3 cellular contexts compared by ENCODE assay signal in genomic region chr1:37480581-37481288, GRCh38.
TF ChIP-seq lines count a peak whose summit lies in the region.

No MANE protein-coding gene starts in this region.

TF ChIP-seq in liver, 16 proteins besides CTCF, POLR2A, EP300 and RAD21:
- TF ChIP-seq HNF4G (IDR thresholded peaks at IDR 0.05) (no peak), ZBTB33 (IDR thresholded peaks at IDR 0.05) (no peak), TAF1 (conservative IDR thresholded peaks at IDR 0.05) (no peak), RXRA (IDR thresholded peaks at IDR 0.05) (no peak), REST (IDR thresholded peaks at IDR 0.05) (no peak), SP1 (IDR thresholded peaks at IDR 0.05) (no peak), NR2F2 (IDR thresholded peaks at IDR 0.05) (no peak), FOXA2 (IDR thresholded peaks at IDR 0.05) (no peak), GABPA (IDR thresholded peaks at IDR 0.05 in 1 of 2, conservative IDR thresholded peaks at IDR 0.05 in 1 of 2) (no peak), MAX (IDR thresholded peaks at IDR 0.05) (no peak), ATF3 (IDR thresholded peaks at IDR 0.05) (no peak), FOXA1 (IDR thresholded peaks at IDR 0.05) (no peak), YY1 (IDR thresholded peaks at IDR 0.05) (no peak), EGR1 (IDR thresholded peaks at IDR 0.05; ENCODE audit: low read depth in 2 of 2) (no peak), JUND (IDR thresholded peaks at IDR 0.05) (no peak), HNF4A (conservative IDR thresholded peaks at IDR 0.05) (no peak)

TF ChIP-seq in HepG2, 621 proteins besides CTCF, POLR2A, EP300 and RAD21:
- TF ChIP-seq ETS1 (CRISPR knock-in tag; IDR thresholded peaks at IDR 0.05) (no peak), ZNF546 (CRISPR knock-in tag; conservative IDR thresholded peaks at IDR 0.05) (no peak), THAP9 (CRISPR knock-in tag; IDR thresholded peaks at IDR 0.05; ENCODE audit: borderline replicate concordance) (no peak), EED (CRISPR knock-in tag; IDR thresholded peaks at IDR 0.05) (no peak), TFAP4 (IDR thresholded peaks at IDR 0.05; ENCODE audit: borderline replicate concordance, low read depth) (no peak), ZNF740 (CRISPR knock-in tag; IDR thresholded peaks at IDR 0.05) (no peak), MEF2D (CRISPR knock-in tag; IDR thresholded peaks at IDR 0.05) (no peak), HNF4G (IDR thresholded peaks at IDR 0.05; ENCODE audit: borderline replicate concordance, low read depth, low read length) (no peak), HNF4G (CRISPR knock-in tag; IDR thresholded peaks at IDR 0.05; ENCODE audit: borderline replicate concordance, low read depth) (no peak), ZNF264 (CRISPR knock-in tag; IDR thresholded peaks at IDR 0.05) (no peak), KLF9 (CRISPR knock-in tag; IDR thresholded peaks at IDR 0.05; ENCODE audit: low read depth) (no peak), ZFP62 (CRISPR knock-in tag; IDR thresholded peaks at IDR 0.05) (no peak), AKAP8 (CRISPR knock-in tag; IDR thresholded peaks at IDR 0.05) (no peak), NBN (conservative IDR thresholded peaks at IDR 0.05) (no peak), NFKB2 (CRISPR knock-in tag; IDR thresholded peaks at IDR 0.05; ENCODE audit: borderline replicate concordance) (no peak), ZNF556 (CRISPR knock-in tag; IDR thresholded peaks at IDR 0.05; ENCODE audit: borderline replicate concordance) (no peak), PCBP2 (optimal IDR thresholded peaks at IDR 0.05; ENCODE audit: low read depth, low read length, poor library complexity, severe bottlenecking) (no peak), MATR3 (CRISPR knock-in tag; IDR thresholded peaks at IDR 0.05) (no peak)

TF ChIP-seq in K562, 482 proteins besides CTCF, POLR2A, EP300 and RAD21:
- TF ChIP-seq TCF15 (CRISPR knock-in tag; IDR thresholded peaks at IDR 0.05) (no peak), MAX (CRISPR knock-in tag; IDR thresholded peaks at IDR 0.05) (peak; percentile 26; the same call in 1 of the 2 replicates), TBP (optimal IDR thresholded peaks at IDR 0.05; ENCODE audit: low read depth, low read length) (no peak), CREB1 (IDR thresholded peaks at IDR 0.05) (0 out of 2 replicates have a peak, but pooled peaks have one; percentile 7), CREB1 (CRISPR knock-in tag; IDR thresholded peaks at IDR 0.05) (no peak), ZNF143 (CRISPR knock-in tag; IDR thresholded peaks at IDR 0.05) (0 out of 2 replicates have a peak, but pooled peaks have one; percentile 40)
